ENCODE assay signal across 1 cellular context in the genomic region with DNA sequence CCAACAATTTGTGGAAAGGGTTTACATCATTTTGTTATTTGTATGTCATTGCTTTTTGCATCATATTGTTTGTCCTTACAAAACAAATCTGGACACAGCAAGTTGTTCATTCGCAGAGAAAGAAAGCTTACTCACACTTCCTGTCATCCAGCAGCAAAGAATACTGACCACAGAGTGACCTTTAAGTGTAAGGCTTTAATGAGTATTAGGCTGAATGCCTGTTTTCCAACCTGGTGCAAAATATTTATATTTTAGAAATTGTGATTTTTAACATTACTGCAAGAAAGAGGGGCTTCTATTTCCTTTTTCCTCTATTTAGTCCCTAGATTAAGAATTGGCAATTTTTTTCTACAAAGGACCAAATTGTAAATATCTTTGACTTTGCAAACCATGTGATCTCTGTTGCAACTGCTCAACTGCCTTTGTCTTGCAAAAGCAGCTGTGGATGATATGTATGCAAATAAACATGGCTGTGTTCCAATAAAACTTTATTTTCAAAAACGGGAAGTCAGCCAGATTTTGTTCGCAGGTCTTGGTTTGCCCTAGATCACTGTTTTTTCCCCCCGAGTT.
TF ChIP-seq lines count a peak whose summit lies in the region.

No MANE protein-coding gene starts in this region.

TF ChIP-seq in K562, 482 proteins besides CTCF, POLR2A, EP300 and RAD21 (continued from another document):
- TF ChIP-seq, protein P1, sequence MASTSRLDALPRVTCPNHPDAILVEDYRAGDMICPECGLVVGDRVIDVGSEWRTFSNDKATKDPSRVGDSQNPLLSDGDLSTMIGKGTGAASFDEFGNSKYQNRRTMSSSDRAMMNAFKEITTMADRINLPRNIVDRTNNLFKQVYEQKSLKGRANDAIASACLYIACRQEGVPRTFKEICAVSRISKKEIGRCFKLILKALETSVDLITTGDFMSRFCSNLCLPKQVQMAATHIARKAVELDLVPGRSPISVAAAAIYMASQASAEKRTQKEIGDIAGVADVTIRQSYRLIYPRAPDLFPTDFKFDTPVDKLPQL (IDR thresholded peaks at IDR 0.05; ENCODE audit: extremely low read depth, insufficient read length), result no peak
- TF ChIP-seq, protein P2, sequence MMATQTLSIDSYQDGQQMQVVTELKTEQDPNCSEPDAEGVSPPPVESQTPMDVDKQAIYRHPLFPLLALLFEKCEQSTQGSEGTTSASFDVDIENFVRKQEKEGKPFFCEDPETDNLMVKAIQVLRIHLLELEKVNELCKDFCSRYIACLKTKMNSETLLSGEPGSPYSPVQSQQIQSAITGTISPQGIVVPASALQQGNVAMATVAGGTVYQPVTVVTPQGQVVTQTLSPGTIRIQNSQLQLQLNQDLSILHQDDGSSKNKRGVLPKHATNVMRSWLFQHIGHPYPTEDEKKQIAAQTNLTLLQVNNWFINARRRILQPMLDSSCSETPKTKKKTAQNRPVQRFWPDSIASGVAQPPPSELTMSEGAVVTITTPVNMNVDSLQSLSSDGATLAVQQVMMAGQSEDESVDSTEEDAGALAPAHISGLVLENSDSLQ (IDR thresholded peaks at IDR 0.05), result 0 out of 2 replicates have a peak, but pooled peaks have one; percentile 3
- TF ChIP-seq LARP7 (IDR thresholded peaks at IDR 0.05) (no peak), ZNF586 (CRISPR knock-in tag; conservative IDR thresholded peaks at IDR 0.05) (no peak), FOXA3 (CRISPR knock-in tag; conservative IDR thresholded peaks at IDR 0.05 in 1 of 2, IDR thresholded peaks at IDR 0.05 in 1 of 2) (peak in 1 of 2 experiments; percentile 88; a peak in 2 of 4 replicates), NFXL1 (CRISPR knock-in tag; IDR thresholded peaks at IDR 0.05) (no peak), NFE2 (IDR thresholded peaks at IDR 0.05; ENCODE audit: low read depth) (peak; percentile 63), ETV1 (tag; conservative IDR thresholded peaks at IDR 0.05; ENCODE audit: low read depth) (peak; percentile 73), ZNF696 (CRISPR knock-in tag; conservative IDR thresholded peaks at IDR 0.05) (no peak), SMARCE1 (IDR thresholded peaks at IDR 0.05) (peak; percentile 32; the same call in 1 of the 2 replicates), NFIC (IDR thresholded peaks at IDR 0.05) (peak; percentile 86), C11orf30 (IDR thresholded peaks at IDR 0.05; ENCODE audit: low read depth) (peak; percentile 29; the same call in 1 of the 2 replicates), ZNF274 (IDR thresholded peaks at IDR 0.05; ENCODE audit: borderline replicate concordance, low read depth, low read length) (no peak), HDAC2 (IDR thresholded peaks at IDR 0.05) (peak; percentile 46; the same call in 1 of the 2 replicates), GABPA (tag; conservative IDR thresholded peaks at IDR 0.05; ENCODE audit: low read depth) (peak; percentile 63), ZNF263 (CRISPR knock-in tag; IDR thresholded peaks at IDR 0.05; ENCODE audit: borderline replicate concordance) (no peak), ZNF41 (CRISPR knock-in tag; conservative IDR thresholded peaks at IDR 0.05) (no peak), LEF1 (IDR thresholded peaks at IDR 0.05) (peak; percentile 65; the same call in 1 of the 2 replicates), CBFA2T2 (conservative IDR thresholded peaks at IDR 0.05) (0 out of 2 replicates have a peak, but pooled peaks have one; percentile 16), MAFF (IDR thresholded peaks at IDR 0.05; ENCODE audit: low read length) (no peak), CBFA2T3 (IDR thresholded peaks at IDR 0.05) (peak; percentile 36; the same call in 1 of the 2 replicates), DPF2 (IDR thresholded peaks at IDR 0.05) (peak; percentile 48), ZFP1 (CRISPR knock-in tag; IDR thresholded peaks at IDR 0.05) (no peak), ESRRA (IDR thresholded peaks at IDR 0.05; ENCODE audit: borderline replicate concordance, low read depth) (peak; percentile 36; the same call in 1 of the 2 replicates), PHB2 (IDR thresholded peaks at IDR 0.05; ENCODE audit: low read depth) (no peak), BCL6 (CRISPR knock-in tag; IDR thresholded peaks at IDR 0.05) (no peak), ZBTB17 (CRISPR knock-in tag; IDR thresholded peaks at IDR 0.05) (peak; percentile 89), POLR3G (IDR thresholded peaks at IDR 0.05; ENCODE audit: extremely low read depth, insufficient read length, insufficient replicate concordance) (no peak), CEBPG (CRISPR knock-in tag; IDR thresholded peaks at IDR 0.05) (no peak; the same call in 1 of the 2 replicates), CEBPG (tag; conservative IDR thresholded peaks at IDR 0.05 in 1 of 2, IDR thresholded peaks at IDR 0.05 in 1 of 2) (peak; percentile 76 to 77)
- TF ChIP-seq, protein P3, sequence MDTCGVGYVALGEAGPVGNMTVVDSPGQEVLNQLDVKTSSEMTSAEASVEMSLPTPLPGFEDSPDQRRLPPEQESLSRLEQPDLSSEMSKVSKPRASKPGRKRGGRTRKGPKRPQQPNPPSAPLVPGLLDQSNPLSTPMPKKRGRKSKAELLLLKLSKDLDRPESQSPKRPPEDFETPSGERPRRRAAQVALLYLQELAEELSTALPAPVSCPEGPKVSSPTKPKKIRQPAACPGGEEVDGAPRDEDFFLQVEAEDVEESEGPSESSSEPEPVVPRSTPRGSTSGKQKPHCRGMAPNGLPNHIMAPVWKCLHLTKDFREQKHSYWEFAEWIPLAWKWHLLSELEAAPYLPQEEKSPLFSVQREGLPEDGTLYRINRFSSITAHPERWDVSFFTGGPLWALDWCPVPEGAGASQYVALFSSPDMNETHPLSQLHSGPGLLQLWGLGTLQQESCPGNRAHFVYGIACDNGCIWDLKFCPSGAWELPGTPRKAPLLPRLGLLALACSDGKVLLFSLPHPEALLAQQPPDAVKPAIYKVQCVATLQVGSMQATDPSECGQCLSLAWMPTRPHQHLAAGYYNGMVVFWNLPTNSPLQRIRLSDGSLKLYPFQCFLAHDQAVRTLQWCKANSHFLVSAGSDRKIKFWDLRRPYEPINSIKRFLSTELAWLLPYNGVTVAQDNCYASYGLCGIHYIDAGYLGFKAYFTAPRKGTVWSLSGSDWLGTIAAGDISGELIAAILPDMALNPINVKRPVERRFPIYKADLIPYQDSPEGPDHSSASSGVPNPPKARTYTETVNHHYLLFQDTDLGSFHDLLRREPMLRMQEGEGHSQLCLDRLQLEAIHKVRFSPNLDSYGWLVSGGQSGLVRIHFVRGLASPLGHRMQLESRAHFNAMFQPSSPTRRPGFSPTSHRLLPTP (IDR thresholded peaks at IDR 0.05; ENCODE audit: borderline replicate concordance, extremely low read depth, insufficient read length), result no peak
- TF ChIP-seq, protein P4, sequence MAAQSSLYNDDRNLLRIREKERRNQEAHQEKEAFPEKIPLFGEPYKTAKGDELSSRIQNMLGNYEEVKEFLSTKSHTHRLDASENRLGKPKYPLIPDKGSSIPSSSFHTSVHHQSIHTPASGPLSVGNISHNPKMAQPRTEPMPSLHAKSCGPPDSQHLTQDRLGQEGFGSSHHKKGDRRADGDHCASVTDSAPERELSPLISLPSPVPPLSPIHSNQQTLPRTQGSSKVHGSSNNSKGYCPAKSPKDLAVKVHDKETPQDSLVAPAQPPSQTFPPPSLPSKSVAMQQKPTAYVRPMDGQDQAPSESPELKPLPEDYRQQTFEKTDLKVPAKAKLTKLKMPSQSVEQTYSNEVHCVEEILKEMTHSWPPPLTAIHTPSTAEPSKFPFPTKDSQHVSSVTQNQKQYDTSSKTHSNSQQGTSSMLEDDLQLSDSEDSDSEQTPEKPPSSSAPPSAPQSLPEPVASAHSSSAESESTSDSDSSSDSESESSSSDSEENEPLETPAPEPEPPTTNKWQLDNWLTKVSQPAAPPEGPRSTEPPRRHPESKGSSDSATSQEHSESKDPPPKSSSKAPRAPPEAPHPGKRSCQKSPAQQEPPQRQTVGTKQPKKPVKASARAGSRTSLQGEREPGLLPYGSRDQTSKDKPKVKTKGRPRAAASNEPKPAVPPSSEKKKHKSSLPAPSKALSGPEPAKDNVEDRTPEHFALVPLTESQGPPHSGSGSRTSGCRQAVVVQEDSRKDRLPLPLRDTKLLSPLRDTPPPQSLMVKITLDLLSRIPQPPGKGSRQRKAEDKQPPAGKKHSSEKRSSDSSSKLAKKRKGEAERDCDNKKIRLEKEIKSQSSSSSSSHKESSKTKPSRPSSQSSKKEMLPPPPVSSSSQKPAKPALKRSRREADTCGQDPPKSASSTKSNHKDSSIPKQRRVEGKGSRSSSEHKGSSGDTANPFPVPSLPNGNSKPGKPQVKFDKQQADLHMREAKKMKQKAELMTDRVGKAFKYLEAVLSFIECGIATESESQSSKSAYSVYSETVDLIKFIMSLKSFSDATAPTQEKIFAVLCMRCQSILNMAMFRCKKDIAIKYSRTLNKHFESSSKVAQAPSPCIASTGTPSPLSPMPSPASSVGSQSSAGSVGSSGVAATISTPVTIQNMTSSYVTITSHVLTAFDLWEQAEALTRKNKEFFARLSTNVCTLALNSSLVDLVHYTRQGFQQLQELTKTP (IDR thresholded peaks at IDR 0.05; ENCODE audit: low read depth in 1 of 2, partially characterized antibody in 2 of 2), result peak in 1 of 2 experiments; percentile 57
- TF ChIP-seq, protein P5, sequence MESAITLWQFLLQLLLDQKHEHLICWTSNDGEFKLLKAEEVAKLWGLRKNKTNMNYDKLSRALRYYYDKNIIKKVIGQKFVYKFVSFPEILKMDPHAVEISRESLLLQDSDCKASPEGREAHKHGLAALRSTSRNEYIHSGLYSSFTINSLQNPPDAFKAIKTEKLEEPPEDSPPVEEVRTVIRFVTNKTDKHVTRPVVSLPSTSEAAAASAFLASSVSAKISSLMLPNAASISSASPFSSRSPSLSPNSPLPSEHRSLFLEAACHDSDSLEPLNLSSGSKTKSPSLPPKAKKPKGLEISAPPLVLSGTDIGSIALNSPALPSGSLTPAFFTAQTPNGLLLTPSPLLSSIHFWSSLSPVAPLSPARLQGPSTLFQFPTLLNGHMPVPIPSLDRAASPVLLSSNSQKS (CRISPR knock-in tag; IDR thresholded peaks at IDR 0.05), result no peak
- TF ChIP-seq, protein P6, sequence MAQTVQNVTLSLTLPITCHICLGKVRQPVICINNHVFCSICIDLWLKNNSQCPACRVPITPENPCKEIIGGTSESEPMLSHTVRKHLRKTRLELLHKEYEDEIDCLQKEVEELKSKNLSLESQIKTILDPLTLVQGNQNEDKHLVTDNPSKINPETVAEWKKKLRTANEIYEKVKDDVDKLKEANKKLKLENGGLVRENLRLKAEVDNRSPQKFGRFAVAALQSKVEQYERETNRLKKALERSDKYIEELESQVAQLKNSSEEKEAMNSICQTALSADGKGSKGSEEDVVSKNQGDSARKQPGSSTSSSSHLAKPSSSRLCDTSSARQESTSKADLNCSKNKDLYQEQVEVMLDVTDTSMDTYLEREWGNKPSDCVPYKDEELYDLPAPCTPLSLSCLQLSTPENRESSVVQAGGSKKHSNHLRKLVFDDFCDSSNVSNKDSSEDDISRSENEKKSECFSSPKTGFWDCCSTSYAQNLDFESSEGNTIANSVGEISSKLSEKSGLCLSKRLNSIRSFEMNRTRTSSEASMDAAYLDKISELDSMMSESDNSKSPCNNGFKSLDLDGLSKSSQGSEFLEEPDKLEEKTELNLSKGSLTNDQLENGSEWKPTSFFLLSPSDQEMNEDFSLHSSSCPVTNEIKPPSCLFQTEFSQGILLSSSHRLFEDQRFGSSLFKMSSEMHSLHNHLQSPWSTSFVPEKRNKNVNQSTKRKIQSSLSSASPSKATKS (CRISPR knock-in tag; IDR thresholded peaks at IDR 0.05), result no peak
- TF ChIP-seq, protein P7, sequence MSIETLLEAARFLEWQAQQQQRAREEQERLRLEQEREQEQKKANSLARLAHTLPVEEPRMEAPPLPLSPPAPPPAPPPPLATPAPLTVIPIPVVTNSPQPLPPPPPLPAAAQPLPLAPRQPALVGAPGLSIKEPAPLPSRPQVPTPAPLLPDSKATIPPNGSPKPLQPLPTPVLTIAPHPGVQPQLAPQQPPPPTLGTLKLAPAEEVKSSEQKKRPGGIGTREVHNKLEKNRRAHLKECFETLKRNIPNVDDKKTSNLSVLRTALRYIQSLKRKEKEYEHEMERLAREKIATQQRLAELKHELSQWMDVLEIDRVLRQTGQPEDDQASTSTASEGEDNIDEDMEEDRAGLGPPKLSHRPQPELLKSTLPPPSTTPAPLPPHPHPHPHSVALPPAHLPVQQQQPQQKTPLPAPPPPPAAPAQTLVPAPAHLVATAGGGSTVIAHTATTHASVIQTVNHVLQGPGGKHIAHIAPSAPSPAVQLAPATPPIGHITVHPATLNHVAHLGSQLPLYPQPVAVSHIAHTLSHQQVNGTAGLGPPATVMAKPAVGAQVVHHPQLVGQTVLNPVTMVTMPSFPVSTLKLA (conservative IDR thresholded peaks at IDR 0.05), result peak; percentile 19 to 37; a peak in 2 of 4 replicates
- TF ChIP-seq, protein P8, sequence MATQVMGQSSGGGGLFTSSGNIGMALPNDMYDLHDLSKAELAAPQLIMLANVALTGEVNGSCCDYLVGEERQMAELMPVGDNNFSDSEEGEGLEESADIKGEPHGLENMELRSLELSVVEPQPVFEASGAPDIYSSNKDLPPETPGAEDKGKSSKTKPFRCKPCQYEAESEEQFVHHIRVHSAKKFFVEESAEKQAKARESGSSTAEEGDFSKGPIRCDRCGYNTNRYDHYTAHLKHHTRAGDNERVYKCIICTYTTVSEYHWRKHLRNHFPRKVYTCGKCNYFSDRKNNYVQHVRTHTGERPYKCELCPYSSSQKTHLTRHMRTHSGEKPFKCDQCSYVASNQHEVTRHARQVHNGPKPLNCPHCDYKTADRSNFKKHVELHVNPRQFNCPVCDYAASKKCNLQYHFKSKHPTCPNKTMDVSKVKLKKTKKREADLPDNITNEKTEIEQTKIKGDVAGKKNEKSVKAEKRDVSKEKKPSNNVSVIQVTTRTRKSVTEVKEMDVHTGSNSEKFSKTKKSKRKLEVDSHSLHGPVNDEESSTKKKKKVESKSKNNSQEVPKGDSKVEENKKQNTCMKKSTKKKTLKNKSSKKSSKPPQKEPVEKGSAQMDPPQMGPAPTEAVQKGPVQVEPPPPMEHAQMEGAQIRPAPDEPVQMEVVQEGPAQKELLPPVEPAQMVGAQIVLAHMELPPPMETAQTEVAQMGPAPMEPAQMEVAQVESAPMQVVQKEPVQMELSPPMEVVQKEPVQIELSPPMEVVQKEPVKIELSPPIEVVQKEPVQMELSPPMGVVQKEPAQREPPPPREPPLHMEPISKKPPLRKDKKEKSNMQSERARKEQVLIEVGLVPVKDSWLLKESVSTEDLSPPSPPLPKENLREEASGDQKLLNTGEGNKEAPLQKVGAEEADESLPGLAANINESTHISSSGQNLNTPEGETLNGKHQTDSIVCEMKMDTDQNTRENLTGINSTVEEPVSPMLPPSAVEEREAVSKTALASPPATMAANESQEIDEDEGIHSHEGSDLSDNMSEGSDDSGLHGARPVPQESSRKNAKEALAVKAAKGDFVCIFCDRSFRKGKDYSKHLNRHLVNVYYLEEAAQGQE (CRISPR knock-in tag; IDR thresholded peaks at IDR 0.05; ENCODE audit: low read depth), result no peak
